26 cellular contexts compared by ENCODE assay signal in the genomic region with DNA sequence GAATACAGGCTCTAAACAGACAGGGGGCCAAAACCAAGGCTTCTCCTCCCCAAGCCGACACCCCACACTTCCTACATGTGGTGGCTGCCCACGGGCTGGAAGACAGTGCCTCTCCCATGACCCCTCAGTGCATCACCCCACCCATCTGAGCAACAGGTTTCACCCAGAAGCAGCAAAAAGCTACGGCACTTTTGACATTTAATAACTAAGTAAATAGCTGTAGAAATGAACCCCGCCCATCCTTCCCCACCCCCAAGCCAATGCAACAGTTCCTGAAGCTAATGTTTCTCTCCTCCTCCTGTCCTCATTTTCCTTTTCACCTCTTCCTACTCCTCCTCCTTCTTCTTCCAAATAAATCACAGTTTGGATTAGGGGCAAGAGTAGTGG. TPM values are rescaled to one million over a fixed set of nuclear protein-coding genes. Genes with fewer than 3 reads are reported as not detected.
DNase-seq lines count a peak whose midpoint lies in the region; ATAC-seq and TF ChIP-seq lines count a peak whose summit lies in the region.
"Had no signal": no experiment of that assay in that cellular context is flagged by ENCODE, and none has a peak within 500 bp of the region (broad histone marks: within the 10 kb centered on the region; RNA-seq: fewer than 3 reads in every experiment).

No MANE protein-coding gene starts in this region.

- peaks cover 13% of the 10 kb centered on the region for H3K27me3 Mint-ChIP-seq in neural progenitor cell (ENCODE audit: insufficient read depth, low read depth)
- H3K27me3 Mint-ChIP-seq in stimulated activated naive CD8-positive, alpha-beta T cell treated with anti-CD3 and anti-CD28 coated beads, Interleukin-15, amount 100 ng/mL, for 72 hours, result peaks cover 60% of the 10 kb centered on the region

- H3K9me3 Mint-ChIP-seq in neural progenitor cell, result no peaks in the 10 kb centered on the region
- H3K9me3 Mint-ChIP-seq in stimulated activated naive CD8-positive, alpha-beta T cell treated with anti-CD3 and anti-CD28 coated beads, Interleukin-15, amount 100 ng/mL, for 72 hours, result no peaks in the 10 kb centered on the region
- H3K9me3 Mint-ChIP-seq: IgD-negative memory B cell; stimulated activated naive CD8-positive, alpha-beta T cell treated with anti-CD3 and anti-CD28 coated beads, Interleukin-15, Interleukin-2, amounts not matched to agents 100 ng/mL and 50 ng/mL, for 24 hours had no signal

- no peaks in the 10 kb centered on the region for H3K9me3 ChIP-seq in neural progenitor cell (ENCODE audit: low read depth)
- H3K9me3 ChIP-seq: adrenal gland, HAP-1, MG63, pancreas had no signal

- no peak overlapping the region for H3K9ac ChIP-seq in neural progenitor cell

- H3F3A ChIP-seq in neural progenitor cell (ENCODE audit: low read depth), result peaks cover 10% of the 10 kb centered on the region

- no peaks in the 10 kb centered on the region for H4K20me1 ChIP-seq in neural progenitor cell (ENCODE audit: low read depth)

- peak overlapping the region; percentile 72 for H2AFZ ChIP-seq in neural progenitor cell (replicated peaks)

- ATAC-seq in esophagus mucosa (peak; percentile 35), HG03457 (IDR thresholded peaks at IDR 0.05; ENCODE audit: unreplicated experiment) (no peak), HG02642 (IDR thresholded peaks at IDR 0.05; ENCODE audit: poor library complexity, unreplicated experiment) (no peak)
- no peak for ATAC-seq in stimulated activated naive CD8-positive, alpha-beta T cell treated with anti-CD3 and anti-CD28 coated beads, Interleukin-15, amount 100 ng/mL, for 72 hours
- ATAC-seq: T-cell had no signal

- H3K79me2 ChIP-seq in neural progenitor cell (ENCODE audit: low read depth), result no peaks in the 10 kb centered on the region

- no peak overlapping the region for H3K27ac ChIP-seq in neural progenitor cell
- H3K27ac ChIP-seq: adrenal gland, cardiac muscle cell, dorsolateral prefrontal cortex, HL-60, pancreas had no signal

- no peak for DNase-seq in AG10803 (ENCODE audit: low read depth)
- DNase-seq in NCI-H748 (lab: John Stamatoyannopoulos, UW; ENCODE audit: unreplicated experiment), result peak; percentile 89
- no peak for DNase-seq in neural progenitor cell (ENCODE audit: low spot score)
- no peak for DNase-seq in stimulated activated naive CD8-positive, alpha-beta T cell treated with anti-CD3 and anti-CD28 coated beads, Interleukin-15, amount 100 ng/mL, for 72 hours
- no peak for DNase-seq in COLO829 (ENCODE audit: low spot score)
- DNase-seq: ACHN; activated gamma-delta T cell; adrenal gland; CD4-positive, CD25-positive, alpha-beta regulatory T cell; DMS79 treated with DMSO at 0.1 percent for 48 hours; dorsolateral prefrontal cortex; left ventricle myocardium superior; MG63; naive B cell; NCI-H187 treated with DMSO at 0.1 percent for 48 hours; pancreas; stimulated activated CD4-positive, alpha-beta T cell treated with anti-CD3 and anti-CD28 coated beads, Interleukin-1b, Interleukin-23, amount 100 ng/mL, for 48 hours; T-cell had no signal

- peaks cover 45% of the 10 kb centered on the region for H3K4me1 Mint-ChIP-seq in neural progenitor cell
- H3K4me1 Mint-ChIP-seq in stimulated activated naive CD8-positive, alpha-beta T cell treated with anti-CD3 and anti-CD28 coated beads, Interleukin-15, amount 100 ng/mL, for 72 hours, result peaks cover 7% of the 10 kb centered on the region

- peak overlapping the region; percentile 48 for H3K4me2 ChIP-seq in neural progenitor cell

- H3K36me3 Mint-ChIP-seq in neural progenitor cell, result no peaks in the 10 kb centered on the region
- H3K36me3 Mint-ChIP-seq: CD4-positive, CD25-positive, alpha-beta regulatory T cell; IgD-negative memory B cell; T-cell had no signal

- H3K27me3 ChIP-seq in neural progenitor cell, result peaks cover 27% of the 10 kb centered on the region
- H3K27me3 ChIP-seq: MG63, pancreas had no signal

- peak overlapping the region; percentile 6 for H3K4me3 ChIP-seq in AG10803 (ENCODE audit: low read length)
- H3K4me3 ChIP-seq in neural progenitor cell, result no peak overlapping the region
- H3K4me3 ChIP-seq: adrenal gland, cardiac muscle cell, HAP-1, MG63, pancreas had no signal

- no peaks in the 10 kb centered on the region for H3K36me3 ChIP-seq in neural progenitor cell
- H3K36me3 ChIP-seq: adrenal gland, cardiac muscle cell, HAP-1, MG63, pancreas had no signal

- TF ChIP-seq CTCF in AG10803 (conservative IDR thresholded peaks at IDR 0.05; ENCODE audit: low read length), result no peak
- no peak for TF ChIP-seq CTCF in neural progenitor cell (IDR thresholded peaks at IDR 0.05)

- no peak overlapping the region for H3K27ac Mint-ChIP-seq in neural progenitor cell
- H3K27ac Mint-ChIP-seq in stimulated activated naive CD8-positive, alpha-beta T cell treated with anti-CD3 and anti-CD28 coated beads, Interleukin-15, amount 100 ng/mL, for 72 hours, result no peak overlapping the region
- H3K27ac Mint-ChIP-seq: CD4-positive, CD25-positive, alpha-beta regulatory T cell; stimulated activated naive CD8-positive, alpha-beta T cell treated with anti-CD3 and anti-CD28 coated beads, Interleukin-15, Interleukin-2, amounts not matched to agents 100 ng/mL and 50 ng/mL, for 24 hours; T-cell had no signal

- peaks cover 42% of the 10 kb centered on the region for H3K4me1 ChIP-seq in neural progenitor cell
- H3K4me1 ChIP-seq: adrenal gland, HAP-1 had no signal

- H3K4me3 Mint-ChIP-seq in neural progenitor cell, result no peak overlapping the region
- H3K4me3 Mint-ChIP-seq in stimulated activated naive CD8-positive, alpha-beta T cell treated with anti-CD3 and anti-CD28 coated beads, Interleukin-15, amount 100 ng/mL, for 72 hours, result no peak overlapping the region
- H3K4me3 Mint-ChIP-seq: CD4-positive, CD25-positive, alpha-beta regulatory T cell; naive B cell; stimulated activated naive CD8-positive, alpha-beta T cell treated with anti-CD3 and anti-CD28 coated beads, Interleukin-15, Interleukin-2, amounts not matched to agents 100 ng/mL and 50 ng/mL, for 24 hours; T-cell had no signal

RNA-seq across cellular contexts. Expression of a gene that starts 9.9 kb away (rescaled TPM):
- total RNA-seq in esophagus mucosa (20.3 TPM), neural progenitor cell (ENCODE audit: low replicate concordance) (10.6 and 12.7 TPM in 2 replicates)
- total RNA-seq: CD4-positive, CD25-positive, alpha-beta regulatory T cell had no signal
